Comparison of ENCODE assay signal across 33 cellular contexts in the genomic region with DNA sequence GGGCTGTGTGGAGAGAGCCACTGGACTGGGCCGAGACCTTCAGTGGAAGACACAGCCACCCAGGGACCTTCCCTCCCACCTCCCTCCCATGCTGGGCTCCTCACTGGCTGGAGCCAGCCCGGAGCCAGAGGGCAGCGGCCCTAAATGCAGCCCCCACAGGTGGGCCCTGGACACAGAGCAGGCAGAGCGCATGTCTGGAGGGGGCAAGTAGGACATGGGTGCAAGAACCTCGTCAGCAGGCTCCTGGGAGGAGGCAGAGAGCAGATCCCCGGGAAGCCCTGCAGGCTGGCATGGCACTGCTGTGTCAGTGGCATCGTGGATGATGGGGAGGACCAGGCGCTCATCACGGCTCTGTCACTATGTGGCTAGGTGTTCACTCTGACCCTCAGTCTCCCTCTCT. TPM values are rescaled to one million over a fixed set of nuclear protein-coding genes. Genes with fewer than 3 reads are reported as not detected.
DNase-seq lines count a peak whose midpoint lies in the region; ATAC-seq, FAIRE-seq and TF ChIP-seq lines count a peak whose summit lies in the region.
"Had no signal": no experiment of that assay in that cellular context is flagged by ENCODE, and none has a peak within 500 bp of the region (broad histone marks: within the 10 kb centered on the region; RNA-seq: fewer than 3 reads in every experiment).

No MANE protein-coding gene starts in this region.

- peak overlapping the region; percentile 89 for H3K27ac Mint-ChIP-seq in neural progenitor cell
- H3K27ac Mint-ChIP-seq: CD4-positive, alpha-beta memory T cell; CD4-positive, CD25-positive, alpha-beta regulatory T cell; CD8-positive, alpha-beta memory T cell had no signal

- in situ Hi-C loops in Panc1 (cut with HindIII; ENCODE audit: low pct_unique_long_range_greater_than_20kb, low sequenced_read_pairs) = no loop called here

- no peaks in the 10 kb centered on the region for H3K9me3 ChIP-seq in Panc1 (ENCODE audit: control insufficient read depth, insufficient read depth, low read depth, low read length)
- no peaks in the 10 kb centered on the region for H3K9me3 ChIP-seq in neural progenitor cell (ENCODE audit: low read depth)
- no peaks in the 10 kb centered on the region for H3K9me3 ChIP-seq in osteoblast (ENCODE audit: low read depth, low read length)
- H3K9me3 ChIP-seq: BE2C, BLaER1 had no signal

- POLR2A ChIA-PET in Panc1 (lab: Charles Lee) = interaction anchor here (0.6 kb wide), 1 partner anchor 192 kb away, joined by 4 read pairs; no protein-coding TSS in a partner anchor

- TF ChIP-seq CTCF in Panc1 (IDR thresholded peaks at IDR 0.05) (no peak), neural progenitor cell (IDR thresholded peaks at IDR 0.05) (no peak), osteoblast (IDR thresholded peaks at IDR 0.05; ENCODE audit: extremely low read depth, low read depth, low read length) (no peak)

- no TSS peak for BruUV-seq in Panc1 (replicated peaks; lab: Mats Ljungman, UMichigan)

- no peak for FAIRE-seq in urothelium cell line (lab: Jason Lieb, UNC)
- FAIRE-seq: A204.1, GM12878, GM12892, GM18507, GM19239 had no signal

- no peaks in the 10 kb centered on the region for H3K36me3 ChIP-seq in Panc1 (ENCODE audit: control insufficient read depth, insufficient read depth, low read length)
- no peaks in the 10 kb centered on the region for H3K36me3 ChIP-seq in neural progenitor cell
- H3K36me3 ChIP-seq in osteoblast (ENCODE audit: insufficient read depth, low read length) = no peaks in the 10 kb centered on the region
- H3K36me3 ChIP-seq: BE2C, BLaER1 had no signal

- H3K4me1 ChIP-seq in Panc1 (ENCODE audit: control insufficient read depth, insufficient read depth, low read length) (no peaks in the 10 kb centered on the region), neural progenitor cell (peaks cover 57% of the 10 kb centered on the region), osteoblast (ENCODE audit: insufficient read depth, low read length) (no peaks in the 10 kb centered on the region)
- H3K4me1 ChIP-seq: BE2C had no signal

- H3K36me3 Mint-ChIP-seq in neural progenitor cell = no peaks in the 10 kb centered on the region
- H3K36me3 Mint-ChIP-seq: CD14-positive monocyte; CD4-positive, alpha-beta memory T cell; CD4-positive, CD25-positive, alpha-beta regulatory T cell; CD8-positive, alpha-beta memory T cell had no signal

- DNase-seq in Right ventricle myocardium superior (peak; percentile 24), cardiac septum (ENCODE audit: low spot score) (no peak), Panc1 (ENCODE audit: low read depth, low spot score) (no peak), neural progenitor cell (ENCODE audit: low spot score) (no peak), osteoblast (ENCODE audit: insufficient read length, low spot score, missing footprints) (peak; percentile 88), urothelium cell line (ENCODE audit: low spot score) (no peak)
- DNase-seq: 8988T; ACHN; BE2C; C1 segment of cervical spinal cord; CD4-positive, alpha-beta memory T cell; CD4-positive, CD25-positive, alpha-beta regulatory T cell; CD8-positive, alpha-beta memory T cell; COR-L47; DMS 273 treated with DMSO at 0.1 percent for 48 hours; DMS153; DMS79; DND-41; EL; GDM1 had no signal

- H3K9ac ChIP-seq in neural progenitor cell = no peak overlapping the region
- H3K9ac ChIP-seq: BLaER1 had no signal

- H2AFZ ChIP-seq in neural progenitor cell (replicated peaks) = no peak overlapping the region
- H2AFZ ChIP-seq in osteoblast (ENCODE audit: low read length) = no peak overlapping the region

- H3K27me3 ChIP-seq in Panc1 (ENCODE audit: control insufficient read depth, insufficient read depth, low read length) (no peaks in the 10 kb centered on the region), neural progenitor cell (no peaks in the 10 kb centered on the region), osteoblast (ENCODE audit: insufficient read depth, low read length) (peaks cover 17% of the 10 kb centered on the region)
- H3K27me3 ChIP-seq: BE2C, BLaER1 had no signal

- H3K27ac ChIP-seq in Panc1 (ENCODE audit: low read length) = no peak overlapping the region
- H3K27ac ChIP-seq in neural progenitor cell = no peak overlapping the region
- H3K27ac ChIP-seq in osteoblast (ENCODE audit: low read depth, low read length) = no peak overlapping the region
- H3K27ac ChIP-seq: BLaER1 had no signal

- H3K4me1 Mint-ChIP-seq in neural progenitor cell = peaks cover 53% of the 10 kb centered on the region
- H3K4me1 Mint-ChIP-seq: CD4-positive, alpha-beta memory T cell; CD4-positive, CD25-positive, alpha-beta regulatory T cell; CD8-positive, alpha-beta memory T cell had no signal

- H3K4me3 Mint-ChIP-seq in neural progenitor cell = no peak overlapping the region
- H3K4me3 Mint-ChIP-seq: CD14-positive monocyte; CD4-positive, alpha-beta memory T cell; CD4-positive, CD25-positive, alpha-beta regulatory T cell; CD8-positive, alpha-beta memory T cell had no signal

- CTCF ChIA-PET in Panc1 (lab: Charles Lee) = no interaction called here

- no peaks in the 10 kb centered on the region for H3K79me2 ChIP-seq in neural progenitor cell (ENCODE audit: low read depth)
- no peaks in the 10 kb centered on the region for H3K79me2 ChIP-seq in osteoblast (ENCODE audit: insufficient read depth, low read length)

- H3K9me3 Mint-ChIP-seq in neural progenitor cell = no peaks in the 10 kb centered on the region
- H3K9me3 Mint-ChIP-seq: CD14-positive monocyte; CD4-positive, alpha-beta memory T cell; CD4-positive, CD25-positive, alpha-beta regulatory T cell; CD8-positive, alpha-beta memory T cell had no signal

- intact Hi-C loops in Right ventricle myocardium superior (cut with DNase I) (no loop called here), cardiac septum (cut with DNase I) (no loop called here), Panc1 (cut with micrococcal nuclease; ENCODE audit: unreplicated experiment) (no loop called here)

- ATAC-seq in Right ventricle myocardium superior (ENCODE audit: poor library complexity) (no peak), Panc1 (0 out of 2 replicates have a peak, but pooled peaks have one; percentile 3), GM18517 (IDR thresholded peaks at IDR 0.05; ENCODE audit: unreplicated experiment) (no peak), HG02759 (IDR thresholded peaks at IDR 0.05; ENCODE audit: unreplicated experiment) (no peak)
- ATAC-seq: GM12878 had no signal

- H3K27me3 Mint-ChIP-seq in neural progenitor cell (ENCODE audit: insufficient read depth, low read depth) = peaks cover 9% of the 10 kb centered on the region
- H3K27me3 Mint-ChIP-seq: CD4-positive, CD25-positive, alpha-beta regulatory T cell had no signal

- peaks cover 23% of the 10 kb centered on the region for H3F3A ChIP-seq in neural progenitor cell (ENCODE audit: low read depth)

- H4K20me1 ChIP-seq in neural progenitor cell (ENCODE audit: low read depth) (no peaks in the 10 kb centered on the region), osteoblast (ENCODE audit: insufficient read depth, low read length) (no peaks in the 10 kb centered on the region)
- H4K20me1 ChIP-seq: BLaER1 had no signal

- H3K4me2 ChIP-seq in neural progenitor cell (no peak overlapping the region), osteoblast (ENCODE audit: insufficient read depth, low read length) (no peak overlapping the region)
- H3K4me2 ChIP-seq: BLaER1 had no signal

- H3K4me3 ChIP-seq in Panc1 (ENCODE audit: low read depth in 2 of 2, low read length in 2 of 2) (no peak overlapping the region), neural progenitor cell (no peak overlapping the region), osteoblast (ENCODE audit: insufficient read depth, low read length) (no peak overlapping the region)
- H3K4me3 ChIP-seq: BLaER1, GM12878 had no signal

RNA-seq across cellular contexts. Expression of a gene that starts 45.7 kb away (rescaled TPM):
- total RNA-seq in Right ventricle myocardium superior (not detected), cardiac septum (not detected), Panc1 (2021; ENCODE audit: unreplicated experiment) (not detected), neural progenitor cell (ENCODE audit: low replicate concordance) (not detected in 2 replicates), osteoblast (not detected in 2 replicates)
- polyA plus RNA-seq in Panc1 (2012; ENCODE audit: insufficient read length) = not detected
- total RNA-seq: A673; CD4-positive, alpha-beta memory T cell; CD4-positive, CD25-positive, alpha-beta regulatory T cell; CD8-positive, alpha-beta memory T cell; Daoy; G401; GM12878 had no signal
- polyA plus RNA-seq: AG04450; CD14-positive monocyte; CD4-positive, alpha-beta memory T cell; CD4-positive, CD25-positive, alpha-beta regulatory T cell; CD8-positive, alpha-beta memory T cell; GM12878 had no signal

Comparison
In these comparisons a context has a peak if more than half of its experiments do, and no peak if none do; other contexts are left out.
1. DNase-seq: peak in Right ventricle myocardium superior (single experiment) and osteoblast (single experiment); none in cardiac septum (single experiment), Panc1 (single experiment), neural progenitor cell (single experiment) and urothelium cell line (single experiment).